Comparison of ENCODE assay signal across 40 cellular contexts in genomic region chr7:21374134-21374533, GRCh38.
"Had no signal": no experiment of that assay in that cellular context is flagged by ENCODE, and none has a peak within 500 bp of the region (broad histone marks: within the 10 kb centered on the region; RNA-seq: fewer than 3 reads in every experiment).

No MANE protein-coding gene starts in this region.

- H3K27me3 ChIP-seq: adrenal gland, ascending aorta, body of pancreas, brain microvascular endothelial cell, breast epithelium, cardiac muscle cell had no signal

- H3K36me3 Mint-ChIP-seq: brain had no signal

- H3K4me1 ChIP-seq: adrenal gland, ascending aorta, body of pancreas, breast epithelium had no signal

- H3K4me3 Mint-ChIP-seq: activated naive CD4-positive, alpha-beta T cell treated with anti-CD3 and anti-CD28 coated beads for 36 hours; activated naive CD4-positive, alpha-beta T cell treated with anti-CD3 and anti-CD28 coated beads, Interleukin-2, amount 10 ng/mL, durations not matched to agents 7 days and 5 days; activated naive CD4-positive, alpha-beta T cell treated with anti-CD3 and anti-CD28 coated beads, Interleukin-2, amount 50 U/mL, for 24 hours; activated naive CD8-positive, alpha-beta T cell; activated naive CD8-positive, alpha-beta T cell treated with anti-CD3 and anti-CD28 coated beads for 36 hours; activated naive CD8-positive, alpha-beta T cell treated with anti-CD3 and anti-CD28 coated beads, Interleukin-2, amount 10 ng/mL, durations not matched to agents 7 days and 5 days; activated naive CD8-positive, alpha-beta T cell treated with anti-CD3 and anti-CD28 coated beads, Interleukin-2, amount 50 U/mL, for 24 hours; activated T-cell treated with anti-CD3 and anti-CD28 coated beads, Interleukin-2, amount 50 U/mL, for 24 hours; activated T-cell treated with anti-CD3 and anti-CD28 coated beads, Interleukin-2, amount 50 U/mL, for 4 hours; activated T-cell treated with anti-CD3 and anti-CD28 coated beads, Interleukin-2, amount 50 U/mL, for 72 hours; activated T-helper 1 cell treated with anti-CD3 and anti-CD28 coated beads, Interleukin-12 subunit alpha, Interleukin-12 subunit beta, Interleukin-2, Interleukin-4 antibody, amounts not matched to agents 30 ng/mL and 10 ng/mL and 1 ng/mL, durations not matched to agents 14 hours and 24 hours and 36 hours; activated T-helper 17 cell treated with anti-CD3 and anti-CD28 coated beads, Interleukin-2, amount 50 U/mL, for 72 hours; brain; central memory CD8-positive, alpha-beta T cell had no signal

- H3K9me3 ChIP-seq: adrenal gland had no signal

- H3K4me1 Mint-ChIP-seq: activated naive CD4-positive, alpha-beta T cell treated with anti-CD3 and anti-CD28 coated beads, Interleukin-2, amount 50 U/mL, for 24 hours; activated naive CD8-positive, alpha-beta T cell treated with anti-CD3 and anti-CD28 coated beads, Interleukin-2, amount 10 ng/mL, durations not matched to agents 7 days and 5 days; activated T-helper 17 cell treated with anti-CD3 and anti-CD28 coated beads, Interleukin-2, amount 50 U/mL, for 72 hours; central memory CD8-positive, alpha-beta T cell had no signal

- FAIRE-seq: astrocyte, bronchial epithelial cell had no signal

- H3K4me3 ChIP-seq: adrenal gland, ascending aorta, body of pancreas, breast epithelium, cardiac muscle cell had no signal

- H3K36me3 ChIP-seq: adrenal gland, ascending aorta, brain microvascular endothelial cell, breast epithelium, cardiac muscle cell had no signal

- H3K27me3 Mint-ChIP-seq: activated naive CD4-positive, alpha-beta T cell treated with anti-CD3 and anti-CD28 coated beads, Interleukin-2, amount 50 U/mL, for 24 hours; activated naive CD8-positive, alpha-beta T cell; activated naive CD8-positive, alpha-beta T cell treated with anti-CD3 and anti-CD28 coated beads for 36 hours; activated naive CD8-positive, alpha-beta T cell treated with anti-CD3 and anti-CD28 coated beads, Interleukin-2, amount 10 ng/mL, durations not matched to agents 7 days and 5 days; activated naive CD8-positive, alpha-beta T cell treated with anti-CD3 and anti-CD28 coated beads, Interleukin-2, amount 50 U/mL, for 24 hours; activated T-cell treated with anti-CD3 and anti-CD28 coated beads, Interleukin-2, amount 50 U/mL, for 24 hours; activated T-helper 17 cell treated with anti-CD3 and anti-CD28 coated beads, Interleukin-2, amount 50 U/mL, for 72 hours; brain; central memory CD8-positive, alpha-beta T cell had no signal

- DNase-seq: activated effector memory CD4-positive, alpha-beta T cell treated with anti-CD3 and anti-CD28 coated beads, Interleukin-2, amount 50 U/mL, for 16 hours; activated effector memory CD4-positive, alpha-beta T cell treated with Interleukin-2 at 50 U/mL for 16 hours; activated gamma-delta T cell; activated gamma-delta T cell treated with Interleukin-2 at 50 U/mL for 16 hours; activated naive CD4-positive, alpha-beta T cell; activated naive CD4-positive, alpha-beta T cell treated with anti-CD3 and anti-CD28 coated beads for 36 hours; activated naive CD4-positive, alpha-beta T cell treated with anti-CD3 and anti-CD28 coated beads, Interleukin-2, amount 10 ng/mL, durations not matched to agents 7 days and 5 days; activated naive CD4-positive, alpha-beta T cell treated with anti-CD3 and anti-CD28 coated beads, Interleukin-2, amount 50 U/mL, for 16 hours; activated naive CD4-positive, alpha-beta T cell treated with Interleukin-2 at 50 U/mL for 16 hours; activated naive CD8-positive, alpha-beta T cell treated with anti-CD3 and anti-CD28 coated beads for 36 hours; activated naive CD8-positive, alpha-beta T cell treated with anti-CD3 and anti-CD28 coated beads, Interleukin-2, amount 10 ng/mL, durations not matched to agents 7 days and 5 days; activated naive CD8-positive, alpha-beta T cell treated with anti-CD3 and anti-CD28 coated beads, Interleukin-2, amount 50 U/mL, for 24 hours; activated T-cell treated with anti-CD3 and anti-CD28 coated beads, Interleukin-2, amount 50 U/mL, for 1 hour; activated T-cell treated with anti-CD3 and anti-CD28 coated beads, Interleukin-2, amount 50 U/mL, for 24 hours; activated T-cell treated with anti-CD3 and anti-CD28 coated beads, Interleukin-2, amount 50 U/mL, for 4 hours; activated T-cell treated with anti-CD3 and anti-CD28 coated beads, Interleukin-2, amount 50 U/mL, for 48 hours; activated T-cell treated with anti-CD3 and anti-CD28 coated beads, Interleukin-2, amount 50 U/mL, for 72 hours; adrenal gland; amniotic stem cell; amygdala; anterior cingulate cortex; aorta; body of pancreas; brain microvascular endothelial cell; caudate nucleus; central memory CD4-positive, alpha-beta T cell; cerebellar nuclear complex had no signal

- ATAC-seq: activated naive CD4-positive, alpha-beta T cell treated with anti-CD3 and anti-CD28 coated beads, Interleukin-2, amount 50 U/mL, for 72 hours; activated naive CD8-positive, alpha-beta T cell treated with anti-CD3 and anti-CD28 coated beads, Interleukin-2, amount 50 U/mL, for 24 hours; activated T-cell treated with anti-CD3 and anti-CD28 coated beads, Interleukin-2, amount 50 U/mL, for 4 hours; activated T-cell treated with anti-CD3 and anti-CD28 coated beads, Interleukin-2, amount 50 U/mL, for 72 hours; activated T-helper 17 cell treated with anti-CD3 and anti-CD28 coated beads, Interleukin-2, amount 50 U/mL, for 72 hours; body of pancreas had no signal

- H3K27ac Mint-ChIP-seq: activated naive CD4-positive, alpha-beta T cell treated with anti-CD3 and anti-CD28 coated beads for 36 hours; activated naive CD4-positive, alpha-beta T cell treated with anti-CD3 and anti-CD28 coated beads, Interleukin-2, amount 10 ng/mL, durations not matched to agents 7 days and 5 days; activated naive CD4-positive, alpha-beta T cell treated with anti-CD3 and anti-CD28 coated beads, Interleukin-2, amount 50 U/mL, for 24 hours; activated naive CD4-positive, alpha-beta T cell treated with anti-CD3 and anti-CD28 coated beads, Interleukin-2, amount 50 U/mL, for 72 hours; activated naive CD8-positive, alpha-beta T cell; activated naive CD8-positive, alpha-beta T cell treated with anti-CD3 and anti-CD28 coated beads for 36 hours; activated naive CD8-positive, alpha-beta T cell treated with anti-CD3 and anti-CD28 coated beads, Interleukin-2, amount 10 ng/mL, durations not matched to agents 7 days and 5 days; activated naive CD8-positive, alpha-beta T cell treated with anti-CD3 and anti-CD28 coated beads, Interleukin-2, amount 50 U/mL, for 24 hours; activated T-cell treated with anti-CD3 and anti-CD28 coated beads, Interleukin-2, amount 50 U/mL, for 24 hours; activated T-cell treated with anti-CD3 and anti-CD28 coated beads, Interleukin-2, amount 50 U/mL, for 72 hours; activated T-helper 1 cell treated with anti-CD3 and anti-CD28 coated beads, Interleukin-12 subunit alpha, Interleukin-12 subunit beta, Interleukin-2, Interleukin-4 antibody, amounts not matched to agents 30 ng/mL and 10 ng/mL and 1 ng/mL, durations not matched to agents 14 hours and 24 hours and 36 hours; activated T-helper 17 cell treated with anti-CD3 and anti-CD28 coated beads, Interleukin-2, amount 50 U/mL, for 72 hours; activated T-helper 2 cell treated with anti-CD3 and anti-CD28 coated beads, Interferon-gamma antibody, Interleukin-2, Interleukin-4, amounts not matched to agents 10 μg/mL and 5 μg/mL and 100 μg/mL, durations not matched to agents 14 hours and 24 hours and 36 hours; brain had no signal

- H3K27ac ChIP-seq: adrenal gland, ascending aorta, body of pancreas, brain microvascular endothelial cell, breast epithelium, cardiac muscle cell had no signal
